In the genomic region with DNA sequence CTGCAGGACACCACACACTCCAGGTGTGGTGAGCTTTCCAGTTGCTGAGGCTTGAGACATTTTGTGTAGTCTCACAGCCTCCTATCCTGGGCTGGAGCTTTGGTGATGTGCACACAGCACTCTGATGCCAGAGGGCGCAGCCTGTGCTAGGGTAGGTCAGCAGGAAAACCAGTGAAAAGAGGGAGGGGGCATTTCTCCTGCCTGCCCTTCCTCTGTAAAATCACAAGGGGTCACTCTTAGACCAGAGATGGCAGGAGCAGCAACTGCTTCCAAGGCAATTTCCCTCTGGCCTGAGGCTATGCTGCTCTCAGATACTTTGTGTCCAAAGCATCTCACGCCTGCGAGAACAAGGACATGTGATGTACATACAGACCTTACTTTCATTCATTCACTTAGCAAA, we compare ENCODE assay signal across 1 cellular context.
TF ChIP-seq lines count a peak whose summit lies in the region.

No MANE protein-coding gene starts in this region.

TF ChIP-seq in HepG2, 621 proteins besides CTCF, POLR2A, EP300 and RAD21 (continues in another document):
- TF ChIP-seq GATAD1 (CRISPR knock-in tag; IDR thresholded peaks at IDR 0.05) (0 out of 2 replicates have a peak, but pooled peaks have one; percentile 23), TOE1 (CRISPR knock-in tag; IDR thresholded peaks at IDR 0.05) (no peak), ZNF605 (CRISPR knock-in tag; IDR thresholded peaks at IDR 0.05) (no peak), KAT8 (CRISPR knock-in tag; IDR thresholded peaks at IDR 0.05) (0 out of 2 replicates have a peak, but pooled peaks have one; percentile 27), THAP11 (CRISPR knock-in tag; IDR thresholded peaks at IDR 0.05) (peak; percentile 49; the same call in 1 of the 2 replicates), U2AF2 (IDR thresholded peaks at IDR 0.05; ENCODE audit: low read depth, low read length) (no peak), SOX5 (CRISPR knock-in tag; IDR thresholded peaks at IDR 0.05; ENCODE audit: borderline replicate concordance) (peak; percentile 51; the same call in 1 of the 2 replicates), ZNF354B (CRISPR knock-in tag; IDR thresholded peaks at IDR 0.05) (no peak), SAP130 (CRISPR knock-in tag; IDR thresholded peaks at IDR 0.05; ENCODE audit: low read depth) (0 out of 2 replicates have a peak, but pooled peaks have one; percentile 17), ZNF567 (CRISPR knock-in tag; IDR thresholded peaks at IDR 0.05; ENCODE audit: borderline replicate concordance) (no peak), NR2F1 (CRISPR knock-in tag; IDR thresholded peaks at IDR 0.05) (no peak), FOXA3 (CRISPR knock-in tag; IDR thresholded peaks at IDR 0.05) (0 out of 2 replicates have a peak, but pooled peaks have one; percentile 16), FOSL2 (CRISPR knock-in tag; IDR thresholded peaks at IDR 0.05) (0 out of 2 replicates have a peak, but pooled peaks have one; percentile 14), NPAS2 (CRISPR knock-in tag; IDR thresholded peaks at IDR 0.05; ENCODE audit: borderline replicate concordance) (no peak), NFKBIZ (CRISPR knock-in tag; IDR thresholded peaks at IDR 0.05) (no peak), THYN1 (CRISPR knock-in tag; IDR thresholded peaks at IDR 0.05; ENCODE audit: borderline replicate concordance, low read depth) (no peak), ERF (CRISPR knock-in tag; IDR thresholded peaks at IDR 0.05) (peak; percentile 62; the same call in 1 of the 2 replicates), MAZ (IDR thresholded peaks at IDR 0.05; ENCODE audit: borderline replicate concordance, low read depth, low read length) (no peak), MAZ (CRISPR knock-in tag; IDR thresholded peaks at IDR 0.05; ENCODE audit: low read depth) (peak; percentile 57; the same call in 1 of the 2 replicates), PAWR (CRISPR knock-in tag; IDR thresholded peaks at IDR 0.05; ENCODE audit: borderline replicate concordance) (no peak), GATAD2A (CRISPR knock-in tag; IDR thresholded peaks at IDR 0.05) (0 out of 2 replicates have a peak, but pooled peaks have one; percentile 16), TSC22D2 (CRISPR knock-in tag; IDR thresholded peaks at IDR 0.05; ENCODE audit: borderline replicate concordance) (0 out of 2 replicates have a peak, but pooled peaks have one; percentile 52), SKI (IDR thresholded peaks at IDR 0.05; ENCODE audit: partially characterized antibody) (peak; percentile 8), MAFF (IDR thresholded peaks at IDR 0.05; ENCODE audit: low read depth, low read length) (0 out of 2 replicates have a peak, but pooled peaks have one; percentile 5), HNF4G (IDR thresholded peaks at IDR 0.05; ENCODE audit: borderline replicate concordance, low read depth, low read length) (no peak), HNF4G (CRISPR knock-in tag; IDR thresholded peaks at IDR 0.05; ENCODE audit: borderline replicate concordance, low read depth) (no peak), FOXJ3 (CRISPR knock-in tag; IDR thresholded peaks at IDR 0.05; ENCODE audit: borderline replicate concordance) (no peak)
- TF ChIP-seq, protein P1, sequence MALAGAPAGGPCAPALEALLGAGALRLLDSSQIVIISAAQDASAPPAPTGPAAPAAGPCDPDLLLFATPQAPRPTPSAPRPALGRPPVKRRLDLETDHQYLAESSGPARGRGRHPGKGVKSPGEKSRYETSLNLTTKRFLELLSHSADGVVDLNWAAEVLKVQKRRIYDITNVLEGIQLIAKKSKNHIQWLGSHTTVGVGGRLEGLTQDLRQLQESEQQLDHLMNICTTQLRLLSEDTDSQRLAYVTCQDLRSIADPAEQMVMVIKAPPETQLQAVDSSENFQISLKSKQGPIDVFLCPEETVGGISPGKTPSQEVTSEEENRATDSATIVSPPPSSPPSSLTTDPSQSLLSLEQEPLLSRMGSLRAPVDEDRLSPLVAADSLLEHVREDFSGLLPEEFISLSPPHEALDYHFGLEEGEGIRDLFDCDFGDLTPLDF (CRISPR knock-in tag; IDR thresholded peaks at IDR 0.05) = no peak
- TF ChIP-seq, protein P2, sequence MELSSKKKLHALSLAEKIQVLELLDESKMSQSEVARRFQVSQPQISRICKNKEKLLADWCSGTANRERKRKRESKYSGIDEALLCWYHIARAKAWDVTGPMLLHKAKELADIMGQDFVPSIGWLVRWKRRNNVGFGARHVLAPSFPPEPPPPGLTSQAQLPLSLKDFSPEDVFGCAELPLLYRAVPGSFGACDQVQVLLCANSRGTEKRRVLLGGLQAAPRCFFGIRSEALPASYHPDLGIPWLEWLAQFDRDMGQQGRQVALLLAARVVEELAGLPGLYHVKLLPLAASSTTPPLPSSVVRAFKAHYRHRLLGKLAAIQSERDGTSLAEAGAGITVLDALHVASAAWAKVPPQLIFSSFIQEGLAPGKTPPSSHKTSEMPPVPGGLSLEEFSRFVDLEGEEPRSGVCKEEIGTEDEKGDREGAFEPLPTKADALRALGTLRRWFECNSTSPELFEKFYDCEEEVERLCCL (CRISPR knock-in tag; IDR thresholded peaks at IDR 0.05; ENCODE audit: borderline replicate concordance) = no peak
- TF ChIP-seq, protein P3, sequence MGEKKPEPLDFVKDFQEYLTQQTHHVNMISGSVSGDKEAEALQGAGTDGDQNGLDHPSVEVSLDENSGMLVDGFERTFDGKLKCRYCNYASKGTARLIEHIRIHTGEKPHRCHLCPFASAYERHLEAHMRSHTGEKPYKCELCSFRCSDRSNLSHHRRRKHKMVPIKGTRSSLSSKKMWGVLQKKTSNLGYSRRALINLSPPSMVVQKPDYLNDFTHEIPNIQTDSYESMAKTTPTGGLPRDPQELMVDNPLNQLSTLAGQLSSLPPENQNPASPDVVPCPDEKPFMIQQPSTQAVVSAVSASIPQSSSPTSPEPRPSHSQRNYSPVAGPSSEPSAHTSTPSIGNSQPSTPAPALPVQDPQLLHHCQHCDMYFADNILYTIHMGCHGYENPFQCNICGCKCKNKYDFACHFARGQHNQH (CRISPR knock-in tag; IDR thresholded peaks at IDR 0.05) = 0 out of 2 replicates have a peak, but pooled peaks have one; percentile 26
- TF ChIP-seq, protein P4, sequence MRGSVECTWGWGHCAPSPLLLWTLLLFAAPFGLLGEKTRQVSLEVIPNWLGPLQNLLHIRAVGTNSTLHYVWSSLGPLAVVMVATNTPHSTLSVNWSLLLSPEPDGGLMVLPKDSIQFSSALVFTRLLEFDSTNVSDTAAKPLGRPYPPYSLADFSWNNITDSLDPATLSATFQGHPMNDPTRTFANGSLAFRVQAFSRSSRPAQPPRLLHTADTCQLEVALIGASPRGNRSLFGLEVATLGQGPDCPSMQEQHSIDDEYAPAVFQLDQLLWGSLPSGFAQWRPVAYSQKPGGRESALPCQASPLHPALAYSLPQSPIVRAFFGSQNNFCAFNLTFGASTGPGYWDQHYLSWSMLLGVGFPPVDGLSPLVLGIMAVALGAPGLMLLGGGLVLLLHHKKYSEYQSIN (CRISPR knock-in tag; IDR thresholded peaks at IDR 0.05; ENCODE audit: borderline replicate concordance) = no peak
- TF ChIP-seq, protein P5, sequence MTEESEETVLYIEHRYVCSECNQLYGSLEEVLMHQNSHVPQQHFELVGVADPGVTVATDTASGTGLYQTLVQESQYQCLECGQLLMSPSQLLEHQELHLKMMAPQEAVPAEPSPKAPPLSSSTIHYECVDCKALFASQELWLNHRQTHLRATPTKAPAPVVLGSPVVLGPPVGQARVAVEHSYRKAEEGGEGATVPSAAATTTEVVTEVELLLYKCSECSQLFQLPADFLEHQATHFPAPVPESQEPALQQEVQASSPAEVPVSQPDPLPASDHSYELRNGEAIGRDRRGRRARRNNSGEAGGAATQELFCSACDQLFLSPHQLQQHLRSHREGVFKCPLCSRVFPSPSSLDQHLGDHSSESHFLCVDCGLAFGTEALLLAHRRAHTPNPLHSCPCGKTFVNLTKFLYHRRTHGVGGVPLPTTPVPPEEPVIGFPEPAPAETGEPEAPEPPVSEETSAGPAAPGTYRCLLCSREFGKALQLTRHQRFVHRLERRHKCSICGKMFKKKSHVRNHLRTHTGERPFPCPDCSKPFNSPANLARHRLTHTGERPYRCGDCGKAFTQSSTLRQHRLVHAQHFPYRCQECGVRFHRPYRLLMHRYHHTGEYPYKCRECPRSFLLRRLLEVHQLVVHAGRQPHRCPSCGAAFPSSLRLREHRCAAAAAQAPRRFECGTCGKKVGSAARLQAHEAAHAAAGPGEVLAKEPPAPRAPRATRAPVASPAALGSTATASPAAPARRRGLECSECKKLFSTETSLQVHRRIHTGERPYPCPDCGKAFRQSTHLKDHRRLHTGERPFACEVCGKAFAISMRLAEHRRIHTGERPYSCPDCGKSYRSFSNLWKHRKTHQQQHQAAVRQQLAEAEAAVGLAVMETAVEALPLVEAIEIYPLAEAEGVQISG (CRISPR knock-in tag; IDR thresholded peaks at IDR 0.05) = 0 out of 2 replicates have a peak, but pooled peaks have one; percentile 9
- TF ChIP-seq, protein P6, sequence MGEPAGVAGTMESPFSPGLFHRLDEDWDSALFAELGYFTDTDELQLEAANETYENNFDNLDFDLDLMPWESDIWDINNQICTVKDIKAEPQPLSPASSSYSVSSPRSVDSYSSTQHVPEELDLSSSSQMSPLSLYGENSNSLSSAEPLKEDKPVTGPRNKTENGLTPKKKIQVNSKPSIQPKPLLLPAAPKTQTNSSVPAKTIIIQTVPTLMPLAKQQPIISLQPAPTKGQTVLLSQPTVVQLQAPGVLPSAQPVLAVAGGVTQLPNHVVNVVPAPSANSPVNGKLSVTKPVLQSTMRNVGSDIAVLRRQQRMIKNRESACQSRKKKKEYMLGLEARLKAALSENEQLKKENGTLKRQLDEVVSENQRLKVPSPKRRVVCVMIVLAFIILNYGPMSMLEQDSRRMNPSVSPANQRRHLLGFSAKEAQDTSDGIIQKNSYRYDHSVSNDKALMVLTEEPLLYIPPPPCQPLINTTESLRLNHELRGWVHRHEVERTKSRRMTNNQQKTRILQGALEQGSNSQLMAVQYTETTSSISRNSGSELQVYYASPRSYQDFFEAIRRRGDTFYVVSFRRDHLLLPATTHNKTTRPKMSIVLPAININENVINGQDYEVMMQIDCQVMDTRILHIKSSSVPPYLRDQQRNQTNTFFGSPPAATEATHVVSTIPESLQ (CRISPR knock-in tag; conservative IDR thresholded peaks at IDR 0.05) = no peak
- TF ChIP-seq, protein P7, sequence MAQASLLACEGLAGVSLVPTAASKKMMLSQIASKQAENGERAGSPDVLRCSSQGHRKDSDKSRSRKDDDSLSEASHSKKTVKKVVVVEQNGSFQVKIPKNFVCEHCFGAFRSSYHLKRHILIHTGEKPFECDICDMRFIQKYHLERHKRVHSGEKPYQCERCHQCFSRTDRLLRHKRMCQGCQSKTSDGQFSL (CRISPR knock-in tag; IDR thresholded peaks at IDR 0.05) = no peak
- TF ChIP-seq, protein P8, sequence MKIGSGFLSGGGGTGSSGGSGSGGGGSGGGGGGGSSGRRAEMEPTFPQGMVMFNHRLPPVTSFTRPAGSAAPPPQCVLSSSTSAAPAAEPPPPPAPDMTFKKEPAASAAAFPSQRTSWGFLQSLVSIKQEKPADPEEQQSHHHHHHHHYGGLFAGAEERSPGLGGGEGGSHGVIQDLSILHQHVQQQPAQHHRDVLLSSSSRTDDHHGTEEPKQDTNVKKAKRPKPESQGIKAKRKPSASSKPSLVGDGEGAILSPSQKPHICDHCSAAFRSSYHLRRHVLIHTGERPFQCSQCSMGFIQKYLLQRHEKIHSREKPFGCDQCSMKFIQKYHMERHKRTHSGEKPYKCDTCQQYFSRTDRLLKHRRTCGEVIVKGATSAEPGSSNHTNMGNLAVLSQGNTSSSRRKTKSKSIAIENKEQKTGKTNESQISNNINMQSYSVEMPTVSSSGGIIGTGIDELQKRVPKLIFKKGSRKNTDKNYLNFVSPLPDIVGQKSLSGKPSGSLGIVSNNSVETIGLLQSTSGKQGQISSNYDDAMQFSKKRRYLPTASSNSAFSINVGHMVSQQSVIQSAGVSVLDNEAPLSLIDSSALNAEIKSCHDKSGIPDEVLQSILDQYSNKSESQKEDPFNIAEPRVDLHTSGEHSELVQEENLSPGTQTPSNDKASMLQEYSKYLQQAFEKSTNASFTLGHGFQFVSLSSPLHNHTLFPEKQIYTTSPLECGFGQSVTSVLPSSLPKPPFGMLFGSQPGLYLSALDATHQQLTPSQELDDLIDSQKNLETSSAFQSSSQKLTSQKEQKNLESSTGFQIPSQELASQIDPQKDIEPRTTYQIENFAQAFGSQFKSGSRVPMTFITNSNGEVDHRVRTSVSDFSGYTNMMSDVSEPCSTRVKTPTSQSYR (CRISPR knock-in tag; IDR thresholded peaks at IDR 0.05; ENCODE audit: borderline replicate concordance) = no peak
- TF ChIP-seq, protein P9, sequence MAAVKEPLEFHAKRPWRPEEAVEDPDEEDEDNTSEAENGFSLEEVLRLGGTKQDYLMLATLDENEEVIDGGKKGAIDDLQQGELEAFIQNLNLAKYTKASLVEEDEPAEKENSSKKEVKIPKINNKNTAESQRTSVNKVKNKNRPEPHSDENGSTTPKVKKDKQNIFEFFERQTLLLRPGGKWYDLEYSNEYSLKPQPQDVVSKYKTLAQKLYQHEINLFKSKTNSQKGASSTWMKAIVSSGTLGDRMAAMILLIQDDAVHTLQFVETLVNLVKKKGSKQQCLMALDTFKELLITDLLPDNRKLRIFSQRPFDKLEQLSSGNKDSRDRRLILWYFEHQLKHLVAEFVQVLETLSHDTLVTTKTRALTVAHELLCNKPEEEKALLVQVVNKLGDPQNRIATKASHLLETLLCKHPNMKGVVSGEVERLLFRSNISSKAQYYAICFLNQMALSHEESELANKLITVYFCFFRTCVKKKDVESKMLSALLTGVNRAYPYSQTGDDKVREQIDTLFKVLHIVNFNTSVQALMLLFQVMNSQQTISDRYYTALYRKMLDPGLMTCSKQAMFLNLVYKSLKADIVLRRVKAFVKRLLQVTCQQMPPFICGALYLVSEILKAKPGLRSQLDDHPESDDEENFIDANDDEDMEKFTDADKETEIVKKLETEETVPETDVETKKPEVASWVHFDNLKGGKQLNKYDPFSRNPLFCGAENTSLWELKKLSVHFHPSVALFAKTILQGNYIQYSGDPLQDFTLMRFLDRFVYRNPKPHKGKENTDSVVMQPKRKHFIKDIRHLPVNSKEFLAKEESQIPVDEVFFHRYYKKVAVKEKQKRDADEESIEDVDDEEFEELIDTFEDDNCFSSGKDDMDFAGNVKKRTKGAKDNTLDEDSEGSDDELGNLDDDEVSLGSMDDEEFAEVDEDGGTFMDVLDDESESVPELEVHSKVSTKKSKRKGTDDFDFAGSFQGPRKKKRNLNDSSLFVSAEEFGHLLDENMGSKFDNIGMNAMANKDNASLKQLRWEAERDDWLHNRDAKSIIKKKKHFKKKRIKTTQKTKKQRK (IDR thresholded peaks at IDR 0.05; ENCODE audit: low read length) = no peak
- TF ChIP-seq, protein P10, sequence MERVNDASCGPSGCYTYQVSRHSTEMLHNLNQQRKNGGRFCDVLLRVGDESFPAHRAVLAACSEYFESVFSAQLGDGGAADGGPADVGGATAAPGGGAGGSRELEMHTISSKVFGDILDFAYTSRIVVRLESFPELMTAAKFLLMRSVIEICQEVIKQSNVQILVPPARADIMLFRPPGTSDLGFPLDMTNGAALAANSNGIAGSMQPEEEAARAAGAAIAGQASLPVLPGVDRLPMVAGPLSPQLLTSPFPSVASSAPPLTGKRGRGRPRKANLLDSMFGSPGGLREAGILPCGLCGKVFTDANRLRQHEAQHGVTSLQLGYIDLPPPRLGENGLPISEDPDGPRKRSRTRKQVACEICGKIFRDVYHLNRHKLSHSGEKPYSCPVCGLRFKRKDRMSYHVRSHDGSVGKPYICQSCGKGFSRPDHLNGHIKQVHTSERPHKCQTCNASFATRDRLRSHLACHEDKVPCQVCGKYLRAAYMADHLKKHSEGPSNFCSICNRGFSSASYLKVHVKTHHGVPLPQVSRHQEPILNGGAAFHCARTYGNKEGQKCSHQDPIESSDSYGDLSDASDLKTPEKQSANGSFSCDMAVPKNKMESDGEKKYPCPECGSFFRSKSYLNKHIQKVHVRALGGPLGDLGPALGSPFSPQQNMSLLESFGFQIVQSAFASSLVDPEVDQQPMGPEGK (CRISPR knock-in tag; IDR thresholded peaks at IDR 0.05) = peak; percentile 51; the same call in 1 of the 2 replicates
